21 cellular contexts compared by ENCODE assay signal in the genomic region with DNA sequence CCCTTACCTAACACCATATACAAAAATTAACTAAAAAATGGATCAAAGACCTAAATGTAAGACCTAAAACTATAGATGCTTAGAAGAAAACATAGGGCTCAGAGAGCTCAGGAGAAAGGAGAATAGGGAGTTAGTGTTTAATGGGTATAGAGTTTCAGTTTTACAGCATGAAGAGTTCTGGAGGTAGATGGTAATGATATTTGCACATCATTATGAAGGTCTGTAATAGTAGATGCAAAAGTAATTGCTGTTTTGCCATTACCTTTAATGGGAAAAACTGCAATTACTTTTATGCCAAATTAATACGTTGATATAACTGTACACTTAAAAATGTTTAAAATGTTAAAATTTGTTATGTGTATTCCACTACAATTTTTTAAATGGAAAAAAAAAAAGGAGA. TPM values are rescaled to one million over a fixed set of nuclear protein-coding genes. Genes with fewer than 3 reads are reported as not detected.
DNase-seq lines count a peak whose midpoint lies in the region.
"Had no signal": no experiment of that assay in that cellular context is flagged by ENCODE, and none has a peak within 500 bp of the region (broad histone marks: within the 10 kb centered on the region; RNA-seq: fewer than 3 reads in every experiment).

No MANE protein-coding gene starts in this region.

- DNase-seq in NCI-H510A treated with DMSO at 0.1 percent for 48 hours (lab: John Stamatoyannopoulos, UW) (peak; percentile 38), NCI-H510A (lab: John Stamatoyannopoulos, UW) (no peak), NCI-H146 (lab: John Stamatoyannopoulos, UW) (peak; percentile 48), NCI-H69 (lab: John Stamatoyannopoulos, UW) (peak; percentile 81), occipital lobe (lab: John Stamatoyannopoulos, UW) (no peak), GDM1 (lab: John Stamatoyannopoulos, UW) (no peak)
- no peak for DNase-seq in activated CD4-positive, CD25-positive, alpha-beta regulatory T cell treated with anti-CD3 and anti-CD28 coated beads, Interleukin-2, amount 50 U/mL, for 72 hours
- DNase-seq: AML-193; CD4-positive, alpha-beta T cell; GOT3; IMR-90; KG1; MG63; NCI-H187; NCI-H446; NCI-H526 treated with DMSO at 0.1 percent for 48 hours; NK-92 treated with Interleukin-12 subunit alpha and Interleukin-12 subunit beta, amount 100 ng/mL, for 24 hours; PC-3; SJCRH30; T-helper 17 cell; T1000 had no signal

RNA-seq across cellular contexts. Expression of gene NANOS1, which starts 39.2 kb away (rescaled TPM):
- total RNA-seq in occipital lobe, result 4.8 TPM

Comparison
In these comparisons a context has a peak if more than half of its experiments do, and no peak if none do; other contexts are left out.
1. DNase-seq: peak in NCI-H510A treated with DMSO at 0.1 percent for 48 hours (single experiment), NCI-H146 (single experiment) and NCI-H69 (single experiment); none in NCI-H510A (single experiment), occipital lobe (single experiment), GDM1 (single experiment) and activated CD4-positive, CD25-positive, alpha-beta regulatory T cell treated with anti-CD3 and anti-CD28 coated beads, Interleukin-2, amount 50 U/mL, for 72 hours (single experiment).